In genomic region chr10:34899161-34899560, GRCh38 we compare ENCODE assay signal across 25 cellular contexts.
"Had no signal": no experiment of that assay in that cellular context is flagged by ENCODE, and none has a peak within 500 bp of the region (broad histone marks: within the 10 kb centered on the region; RNA-seq: fewer than 3 reads in every experiment).

No MANE protein-coding gene starts in this region.

- H3K27ac ChIP-seq: colonic mucosa, coronary artery, dorsolateral prefrontal cortex, epithelial cell of prostate, esophagus muscularis mucosa, esophagus squamous epithelium, foreskin keratinocyte, gastrocnemius medialis, gastroesophageal sphincter, heart left ventricle, heart right ventricle had no signal

- H3K4me3 Mint-ChIP-seq: dendritic cell treated with granulocyte-macrophage colony-stimulating factor and Interleukin-4, amounts not matched to agents 40 ng/mL and 50 ng/mL, for 4 days; effector memory CD8-positive, alpha-beta T cell; endodermal cell had no signal

- ATAC-seq: effector memory CD8-positive, alpha-beta T cell; esophagus mucosa; foreskin keratinocyte; gastrocnemius medialis; gastroesophageal sphincter; heart left ventricle; heart right ventricle had no signal

- H3K27me3 ChIP-seq: colonic mucosa, esophagus muscularis mucosa, esophagus squamous epithelium, foreskin keratinocyte, gastrocnemius medialis, gastroesophageal sphincter had no signal

- DNase-seq: colonic mucosa; cortex of kidney; dermis blood vessel endothelial cell; dorsolateral prefrontal cortex; effector CD4-positive, alpha-beta T cell; effector CD8-positive, alpha-beta T cell; effector memory CD4-positive, alpha-beta T cell; effector memory CD8-positive, alpha-beta T cell; endodermal cell; erythroblast; esophagus squamous epithelium; foreskin fibroblast; foreskin keratinocyte; foreskin melanocyte; gastrocnemius medialis; glutamatergic neuron; head of caudate nucleus; heart left ventricle; heart right ventricle had no signal

- H3K9me3 ChIP-seq: colonic mucosa, esophagus muscularis mucosa, esophagus squamous epithelium, gastrocnemius medialis, gastroesophageal sphincter, heart left ventricle, heart right ventricle had no signal

- H3K36me3 ChIP-seq: colonic mucosa, esophagus muscularis mucosa, esophagus squamous epithelium, gastrocnemius medialis, gastroesophageal sphincter, heart left ventricle, heart right ventricle had no signal

- H3K9me3 Mint-ChIP-seq: dendritic cell treated with granulocyte-macrophage colony-stimulating factor and Interleukin-4, amounts not matched to agents 40 ng/mL and 50 ng/mL, for 4 days; effector memory CD8-positive, alpha-beta T cell had no signal

- H3K4me1 ChIP-seq: colonic mucosa, esophagus muscularis mucosa, gastrocnemius medialis, gastroesophageal sphincter, heart left ventricle had no signal

- H3K4me1 Mint-ChIP-seq: endodermal cell had no signal

- H3K27me3 Mint-ChIP-seq: dendritic cell treated with granulocyte-macrophage colony-stimulating factor and Interleukin-4, amounts not matched to agents 40 ng/mL and 50 ng/mL, for 4 days had no signal

- H3K27ac Mint-ChIP-seq: dendritic cell treated with granulocyte-macrophage colony-stimulating factor and Interleukin-4, amounts not matched to agents 40 ng/mL and 50 ng/mL, for 4 days; effector memory CD8-positive, alpha-beta T cell; endodermal cell had no signal

- H3K4me3 ChIP-seq: colonic mucosa, coronary artery, dorsolateral prefrontal cortex, esophagus muscularis mucosa, esophagus squamous epithelium, gastrocnemius medialis, gastroesophageal sphincter, heart left ventricle, heart right ventricle had no signal
